In the genomic region with DNA sequence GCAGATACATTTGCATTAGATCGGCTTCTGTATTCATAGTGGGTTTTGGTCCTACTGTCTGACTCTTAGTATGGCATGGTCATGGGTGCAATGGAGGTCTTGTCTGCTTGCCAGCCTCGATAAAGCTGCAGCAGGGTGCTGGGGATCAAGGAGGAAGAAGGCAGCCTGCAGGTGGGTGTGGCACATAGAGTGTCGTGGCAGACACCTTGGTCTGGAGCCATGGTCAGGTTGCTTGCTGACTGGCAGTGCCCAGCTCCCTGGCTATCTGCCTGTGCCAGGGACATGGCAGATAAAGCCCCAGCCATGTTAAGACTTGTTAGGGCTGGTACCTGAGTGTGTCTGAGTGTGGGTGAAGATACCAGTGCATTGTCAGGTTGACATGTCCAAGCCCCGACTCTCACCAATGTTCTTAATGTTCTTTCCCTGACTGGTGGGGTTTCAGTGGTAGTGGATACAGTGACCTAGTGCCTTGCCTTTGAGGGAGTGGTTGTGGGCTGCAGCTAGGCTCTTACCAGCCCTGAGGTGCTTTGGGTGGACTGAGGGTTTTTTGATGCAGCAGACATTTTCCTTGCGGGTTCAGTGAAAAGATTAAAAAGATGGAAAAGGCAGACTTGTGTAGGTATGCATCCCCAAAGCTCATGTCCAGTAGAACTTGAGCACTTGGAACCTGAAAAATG, we compare ENCODE assay signal across 8 cellular contexts. TPM values are rescaled to one million over a fixed set of nuclear protein-coding genes. Genes with fewer than 3 reads are reported as not detected.
DNase-seq lines count a peak whose midpoint lies in the region; ATAC-seq, FAIRE-seq and TF ChIP-seq lines count a peak whose summit lies in the region.

No MANE protein-coding gene starts in this region.

- H3K4me3 Mint-ChIP-seq in T-cell (peak overlapping the region; percentile 75 to 83 (median 77)), glutamatergic neuron (ENCODE audit: unreplicated experiment) (peak overlapping the region; percentile 74)

- H3K27me3 ChIP-seq in A673 (replicated peaks; ENCODE audit: insufficient read depth, low read depth, low read length, poor library complexity): no peaks in the 10 kb centered on the region

- intact Hi-C loops in A673 (cut with micrococcal nuclease; ENCODE audit: unreplicated experiment): no loop called here

- peaks cover 9% of the 10 kb centered on the region for H3K4me1 ChIP-seq in A673 (ENCODE audit: insufficient read depth, low read length, poor library complexity, severe bottlenecking)

- peaks cover 15% of the 10 kb centered on the region for H3K36me3 ChIP-seq in A673 (ENCODE audit: insufficient read depth, low read length, poor library complexity, severe bottlenecking)

- BruUV-seq in A673 (replicated peaks; lab: Mats Ljungman, UMichigan): no TSS peak

- FAIRE-seq in GM19239 (lab: Jason Lieb, UNC): peak; percentile 49

- no peaks in the 10 kb centered on the region for H3K36me3 Mint-ChIP-seq in T-cell
- peaks cover 5% of the 10 kb centered on the region for H3K36me3 Mint-ChIP-seq in glutamatergic neuron (ENCODE audit: unreplicated experiment)

- ATAC-seq in T-cell (replicated peaks in 1 of 4): no peak
- ATAC-seq in GM19324 (IDR thresholded peaks at IDR 0.05; ENCODE audit: low FRiP score, unreplicated experiment): no peak

- H3K27me3 Mint-ChIP-seq in T-cell: no peaks in the 10 kb centered on the region
- H3K27me3 Mint-ChIP-seq in glutamatergic neuron (ENCODE audit: unreplicated experiment): peaks cover 8% of the 10 kb centered on the region

- CTCF ChIA-PET in A673 (lab: Charles Lee) (no interaction called here), T-cell (lab: Charles Lee) (no interaction called here)

- H3K4me1 Mint-ChIP-seq in T-cell (peaks cover 23 to 31% (median 28%) of the 10 kb centered on the region in 3 donors), glutamatergic neuron (ENCODE audit: low read depth, unreplicated experiment) (no peaks in the 10 kb centered on the region)

- peak overlapping the region; percentile 94 for H3K27ac ChIP-seq in A673 (ENCODE audit: low read depth, low read length, poor library complexity, severe bottlenecking)

- H3K27ac Mint-ChIP-seq in T-cell (no peak overlapping the region), glutamatergic neuron (ENCODE audit: unreplicated experiment) (no peak overlapping the region)

- POLR2A ChIA-PET in A673 (lab: Charles Lee; ENCODE audit: low non-redundant PET) (no interaction called here), T-cell (lab: Charles Lee) (interaction anchor here in 1 of 2 donors (0.8 kb wide), 1 partner anchor 500 kb away, joined by 5 read pairs; no protein-coding TSS in a partner anchor)

- H3K9me3 ChIP-seq in A673 (ENCODE audit: low read depth, low read length, poor library complexity, severe bottlenecking): no peaks in the 10 kb centered on the region

- H3K4me3 ChIP-seq in A673 (ENCODE audit: low read depth, low read length, poor library complexity, severe bottlenecking): peak overlapping the region; percentile 94

- H3K9me3 Mint-ChIP-seq in T-cell: no peaks in the 10 kb centered on the region
- peaks cover 6% of the 10 kb centered on the region for H3K9me3 Mint-ChIP-seq in glutamatergic neuron (ENCODE audit: unreplicated experiment)

- DNase-seq in A673 (ENCODE audit: low spot score) (no peak), GM19239 (ENCODE audit: insufficient read length, low spot score) (no peak), T-cell (no peak), glutamatergic neuron (no peak), AG08396 (ENCODE audit: low spot score) (no peak), globus pallidus (ENCODE audit: low spot score) (no peak), iPS-NIHi7 (ENCODE audit: extremely low spot score) (no peak)

- no peak for TF ChIP-seq CTCF in A673 (conservative IDR thresholded peaks at IDR 0.05; ENCODE audit: low read depth, low read length)
- TF ChIP-seq CTCF in glutamatergic neuron (IDR thresholded peaks at IDR 0.05; ENCODE audit: partially characterized antibody, unreplicated experiment): no peak

RNA-seq across cellular contexts. Expression of a gene that starts 1.8 kb away (rescaled TPM):
- total RNA-seq in A673 (2021) (67.2 and 74.0 TPM in 2 replicates), T-cell (1 to 10 TPM; 1.3 to 4.0 (median 2.4) TPM), glutamatergic neuron (ENCODE audit: unreplicated experiment) (4.9 TPM)

RNA-seq across cellular contexts. Expression of a gene that starts 34.1 kb away (rescaled TPM):
- 15.9 and 18.1 TPM in 2 replicates for total RNA-seq in A673 (2021)
- total RNA-seq in T-cell: 10 to 100 TPM in 3 of 5 donors, 1 to 10 TPM in 2; 8.6 to 11.5 (median 11.2) TPM
- 12.0 TPM for total RNA-seq in glutamatergic neuron (ENCODE audit: unreplicated experiment)

Comparison
In these comparisons a context has a peak if more than half of its experiments do, and no peak if none do; other contexts are left out.
1. RNA of a gene that starts 1.8 kb away (total RNA-seq): 67.2 to 74.0 TPM in A673; 4.9 TPM in glutamatergic neuron (single experiment) and 1.3 to 4.0 TPM in T-cell; every median in the first group is over 10 times any median in the second.